ENCODE assay signal across 1 cellular context in genomic region chr1:201883786-201884185, GRCh38.
TF ChIP-seq lines count a peak whose summit lies in the region.

No MANE protein-coding gene starts in this region.

TF ChIP-seq in K562, 482 proteins besides CTCF, POLR2A, EP300 and RAD21 (continued from another document and continues in another):
- TF ChIP-seq ZNF584 (CRISPR knock-in tag; IDR thresholded peaks at IDR 0.05; ENCODE audit: low read depth) (peak; percentile 43; the same call in 1 of the 2 replicates), ZNF586 (CRISPR knock-in tag; conservative IDR thresholded peaks at IDR 0.05) (0 out of 2 replicates have a peak, but pooled peaks have one; percentile 42), XRCC5 (IDR thresholded peaks at IDR 0.05; ENCODE audit: low read depth, low read length) (0 out of 2 replicates have a peak, but pooled peaks have one; percentile 59), MAZ (CRISPR knock-in tag; conservative IDR thresholded peaks at IDR 0.05 in 1 of 2, IDR thresholded peaks at IDR 0.05 in 1 of 2) (peak in 1 of 2 experiments; percentile 48; a peak in 2 of 4 replicates), SMARCC2 (IDR thresholded peaks at IDR 0.05; ENCODE audit: low read depth) (peak; percentile 50; the same call in 1 of the 2 replicates), ZNF316 (IDR thresholded peaks at IDR 0.05) (peak; percentile 76), XRCC3 (IDR thresholded peaks at IDR 0.05) (no peak), GABPB1 (CRISPR knock-in tag; IDR thresholded peaks at IDR 0.05) (no peak), ZNF592 (IDR thresholded peaks at IDR 0.05) (peak; percentile 89; the same call in 1 of the 2 replicates), SMAD3 (CRISPR knock-in tag; conservative IDR thresholded peaks at IDR 0.05) (0 out of 2 replicates have a peak, but pooled peaks have one; percentile 66), TOE1 (IDR thresholded peaks at IDR 0.05; ENCODE audit: borderline replicate concordance) (no peak), TOE1 (CRISPR knock-in tag; IDR thresholded peaks at IDR 0.05; ENCODE audit: borderline replicate concordance, low read depth) (no peak), SRF (CRISPR knock-in tag; IDR thresholded peaks at IDR 0.05) (0 out of 4 replicates have a peak, but pooled peaks of 1 of the 2 experiments have one; percentile 46), NONO (IDR thresholded peaks at IDR 0.05; ENCODE audit: low read depth in 2 of 2, low read length in 1 of 2) (no peak), ZNF232 (CRISPR knock-in tag; IDR thresholded peaks at IDR 0.05) (no peak), GTF2E2 (tag; IDR thresholded peaks at IDR 0.05) (no peak), HMG20A (CRISPR knock-in tag; conservative IDR thresholded peaks at IDR 0.05) (0 out of 2 replicates have a peak, but pooled peaks have one; percentile 27), DPF2 (IDR thresholded peaks at IDR 0.05) (peak; percentile 63; the same call in 1 of the 2 replicates), ZBED1 (IDR thresholded peaks at IDR 0.05) (no peak), MTF1 (CRISPR knock-in tag; IDR thresholded peaks at IDR 0.05; ENCODE audit: borderline replicate concordance) (no peak), PYGO2 (tag; IDR thresholded peaks at IDR 0.05) (no peak), RBM15 (IDR thresholded peaks at IDR 0.05; ENCODE audit: insufficient read depth, low read length) (no peak), ATF3 (IDR thresholded peaks at IDR 0.05) (peak; percentile 87), ATF3 (CRISPR knock-in tag; conservative IDR thresholded peaks at IDR 0.05) (peak; percentile 68; the same call in 1 of the 2 replicates), ZBTB17 (CRISPR knock-in tag; IDR thresholded peaks at IDR 0.05) (peak; percentile 64), KLF6 (CRISPR knock-in tag; IDR thresholded peaks at IDR 0.05; ENCODE audit: borderline replicate concordance) (0 out of 2 replicates have a peak, but pooled peaks have one; percentile 52), MYC (IDR thresholded peaks at IDR 0.05; ENCODE audit: low read depth, low read length) (no peak), MYC (CRISPR knock-in tag; IDR thresholded peaks at IDR 0.05; ENCODE audit: borderline replicate concordance, low read depth) (no peak), L3MBTL2 (IDR thresholded peaks at IDR 0.05) (peak; percentile 23; the same call in 1 of the 2 replicates), ARID1B (IDR thresholded peaks at IDR 0.05) (peak; percentile 44), EHMT2 (IDR thresholded peaks at IDR 0.05) (0 out of 2 replicates have a peak, but pooled peaks have one; percentile 19), LEF1 (IDR thresholded peaks at IDR 0.05) (0 out of 2 replicates have a peak, but pooled peaks have one; percentile 25), ZNF764 (CRISPR knock-in tag; IDR thresholded peaks at IDR 0.05; ENCODE audit: low read depth) (no peak), SMARCE1 (IDR thresholded peaks at IDR 0.05) (peak; percentile 76), ZNF134 (CRISPR knock-in tag; conservative IDR thresholded peaks at IDR 0.05) (0 out of 2 replicates have a peak, but pooled peaks have one; percentile 42), HOXB6 (CRISPR knock-in tag; IDR thresholded peaks at IDR 0.05; ENCODE audit: borderline replicate concordance) (no peak), LARP7 (IDR thresholded peaks at IDR 0.05) (no peak), ZNF717 (CRISPR knock-in tag; IDR thresholded peaks at IDR 0.05) (no peak)
- TF ChIP-seq, protein P1, sequence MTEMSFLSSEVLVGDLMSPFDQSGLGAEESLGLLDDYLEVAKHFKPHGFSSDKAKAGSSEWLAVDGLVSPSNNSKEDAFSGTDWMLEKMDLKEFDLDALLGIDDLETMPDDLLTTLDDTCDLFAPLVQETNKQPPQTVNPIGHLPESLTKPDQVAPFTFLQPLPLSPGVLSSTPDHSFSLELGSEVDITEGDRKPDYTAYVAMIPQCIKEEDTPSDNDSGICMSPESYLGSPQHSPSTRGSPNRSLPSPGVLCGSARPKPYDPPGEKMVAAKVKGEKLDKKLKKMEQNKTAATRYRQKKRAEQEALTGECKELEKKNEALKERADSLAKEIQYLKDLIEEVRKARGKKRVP (CRISPR knock-in tag; IDR thresholded peaks at IDR 0.05) = peak; percentile 70
- TF ChIP-seq, protein P2, sequence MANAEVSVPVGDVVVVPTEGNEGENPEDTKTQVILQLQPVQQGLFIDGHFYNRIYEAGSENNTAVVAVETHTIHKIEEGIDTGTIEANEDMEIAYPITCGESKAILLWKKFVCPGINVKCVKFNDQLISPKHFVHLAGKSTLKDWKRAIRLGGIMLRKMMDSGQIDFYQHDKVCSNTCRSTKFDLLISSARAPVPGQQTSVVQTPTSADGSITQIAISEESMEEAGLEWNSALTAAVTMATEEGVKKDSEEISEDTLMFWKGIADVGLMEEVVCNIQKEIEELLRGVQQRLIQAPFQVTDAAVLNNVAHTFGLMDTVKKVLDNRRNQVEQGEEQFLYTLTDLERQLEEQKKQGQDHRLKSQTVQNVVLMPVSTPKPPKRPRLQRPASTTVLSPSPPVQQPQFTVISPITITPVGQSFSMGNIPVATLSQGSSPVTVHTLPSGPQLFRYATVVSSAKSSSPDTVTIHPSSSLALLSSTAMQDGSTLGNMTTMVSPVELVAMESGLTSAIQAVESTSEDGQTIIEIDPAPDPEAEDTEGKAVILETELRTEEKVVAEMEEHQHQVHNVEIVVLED (CRISPR knock-in tag; IDR thresholded peaks at IDR 0.05) = 0 out of 2 replicates have a peak, but pooled peaks have one; percentile 9
- TF ChIP-seq, protein P3, sequence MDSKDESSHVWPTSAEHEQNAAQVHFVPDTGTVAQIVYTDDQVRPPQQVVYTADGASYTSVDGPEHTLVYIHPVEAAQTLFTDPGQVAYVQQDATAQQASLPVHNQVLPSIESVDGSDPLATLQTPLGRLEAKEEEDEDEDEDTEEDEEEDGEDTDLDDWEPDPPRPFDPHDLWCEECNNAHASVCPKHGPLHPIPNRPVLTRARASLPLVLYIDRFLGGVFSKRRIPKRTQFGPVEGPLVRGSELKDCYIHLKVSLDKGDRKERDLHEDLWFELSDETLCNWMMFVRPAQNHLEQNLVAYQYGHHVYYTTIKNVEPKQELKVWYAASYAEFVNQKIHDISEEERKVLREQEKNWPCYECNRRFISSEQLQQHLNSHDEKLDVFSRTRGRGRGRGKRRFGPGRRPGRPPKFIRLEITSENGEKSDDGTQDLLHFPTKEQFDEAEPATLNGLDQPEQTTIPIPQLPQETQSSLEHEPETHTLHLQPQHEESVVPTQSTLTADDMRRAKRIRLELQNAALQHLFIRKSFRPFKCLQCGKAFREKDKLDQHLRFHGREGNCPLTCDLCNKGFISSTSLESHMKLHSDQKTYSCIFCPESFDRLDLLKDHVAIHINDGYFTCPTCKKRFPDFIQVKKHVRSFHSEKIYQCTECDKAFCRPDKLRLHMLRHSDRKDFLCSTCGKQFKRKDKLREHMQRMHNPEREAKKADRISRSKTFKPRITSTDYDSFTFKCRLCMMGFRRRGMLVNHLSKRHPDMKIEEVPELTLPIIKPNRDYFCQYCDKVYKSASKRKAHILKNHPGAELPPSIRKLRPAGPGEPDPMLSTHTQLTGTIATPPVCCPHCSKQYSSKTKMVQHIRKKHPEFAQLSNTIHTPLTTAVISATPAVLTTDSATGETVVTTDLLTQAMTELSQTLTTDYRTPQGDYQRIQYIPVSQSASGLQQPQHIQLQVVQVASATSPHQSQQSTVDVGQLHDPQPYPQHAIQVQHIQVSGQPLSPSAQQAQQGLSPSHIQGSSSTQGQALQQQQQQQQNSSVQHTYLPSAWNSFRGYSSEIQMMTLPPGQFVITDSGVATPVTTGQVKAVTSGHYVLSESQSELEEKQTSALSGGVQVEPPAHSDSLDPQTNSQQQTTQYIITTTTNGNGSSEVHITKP (IDR thresholded peaks at IDR 0.05; ENCODE audit: partially characterized antibody) = no peak
- TF ChIP-seq, protein P4, sequence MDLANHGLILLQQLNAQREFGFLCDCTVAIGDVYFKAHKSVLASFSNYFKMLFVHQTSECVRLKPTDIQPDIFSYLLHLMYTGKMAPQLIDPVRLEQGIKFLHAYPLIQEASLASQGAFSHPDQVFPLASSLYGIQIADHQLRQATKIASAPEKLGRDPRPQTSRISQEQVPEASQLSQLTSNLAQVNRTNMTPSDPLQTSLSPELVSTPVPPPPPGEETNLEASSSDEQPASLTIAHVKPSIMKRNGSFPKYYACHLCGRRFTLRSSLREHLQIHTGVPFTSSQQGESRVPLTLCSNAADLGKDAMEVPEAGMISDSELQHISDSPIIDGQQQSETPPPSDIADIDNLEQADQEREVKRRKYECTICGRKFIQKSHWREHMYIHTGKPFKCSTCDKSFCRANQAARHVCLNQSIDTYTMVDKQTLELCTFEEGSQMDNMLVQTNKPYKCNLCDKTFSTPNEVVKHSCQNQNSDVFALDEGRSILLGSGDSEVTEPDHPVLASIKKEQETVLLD (IDR thresholded peaks at IDR 0.05) = no peak
- TF ChIP-seq, protein P5, sequence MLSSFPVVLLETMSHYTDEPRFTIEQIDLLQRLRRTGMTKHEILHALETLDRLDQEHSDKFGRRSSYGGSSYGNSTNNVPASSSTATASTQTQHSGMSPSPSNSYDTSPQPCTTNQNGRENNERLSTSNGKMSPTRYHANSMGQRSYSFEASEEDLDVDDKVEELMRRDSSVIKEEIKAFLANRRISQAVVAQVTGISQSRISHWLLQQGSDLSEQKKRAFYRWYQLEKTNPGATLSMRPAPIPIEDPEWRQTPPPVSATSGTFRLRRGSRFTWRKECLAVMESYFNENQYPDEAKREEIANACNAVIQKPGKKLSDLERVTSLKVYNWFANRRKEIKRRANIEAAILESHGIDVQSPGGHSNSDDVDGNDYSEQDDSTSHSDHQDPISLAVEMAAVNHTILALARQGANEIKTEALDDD (IDR thresholded peaks at IDR 0.05) = peak; percentile 92
- TF ChIP-seq, protein P6, sequence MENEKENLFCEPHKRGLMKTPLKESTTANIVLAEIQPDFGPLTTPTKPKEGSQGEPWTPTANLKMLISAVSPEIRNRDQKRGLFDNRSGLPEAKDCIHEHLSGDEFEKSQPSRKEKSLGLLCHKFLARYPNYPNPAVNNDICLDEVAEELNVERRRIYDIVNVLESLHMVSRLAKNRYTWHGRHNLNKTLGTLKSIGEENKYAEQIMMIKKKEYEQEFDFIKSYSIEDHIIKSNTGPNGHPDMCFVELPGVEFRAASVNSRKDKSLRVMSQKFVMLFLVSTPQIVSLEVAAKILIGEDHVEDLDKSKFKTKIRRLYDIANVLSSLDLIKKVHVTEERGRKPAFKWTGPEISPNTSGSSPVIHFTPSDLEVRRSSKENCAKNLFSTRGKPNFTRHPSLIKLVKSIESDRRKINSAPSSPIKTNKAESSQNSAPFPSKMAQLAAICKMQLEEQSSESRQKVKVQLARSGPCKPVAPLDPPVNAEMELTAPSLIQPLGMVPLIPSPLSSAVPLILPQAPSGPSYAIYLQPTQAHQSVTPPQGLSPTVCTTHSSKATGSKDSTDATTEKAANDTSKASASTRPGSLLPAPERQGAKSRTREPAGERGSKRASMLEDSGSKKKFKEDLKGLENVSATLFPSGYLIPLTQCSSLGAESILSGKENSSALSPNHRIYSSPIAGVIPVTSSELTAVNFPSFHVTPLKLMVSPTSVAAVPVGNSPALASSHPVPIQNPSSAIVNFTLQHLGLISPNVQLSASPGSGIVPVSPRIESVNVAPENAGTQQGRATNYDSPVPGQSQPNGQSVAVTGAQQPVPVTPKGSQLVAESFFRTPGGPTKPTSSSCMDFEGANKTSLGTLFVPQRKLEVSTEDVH (IDR thresholded peaks at IDR 0.05; ENCODE audit: low read depth, partially characterized antibody) = peak; percentile 36
- TF ChIP-seq, protein P7, sequence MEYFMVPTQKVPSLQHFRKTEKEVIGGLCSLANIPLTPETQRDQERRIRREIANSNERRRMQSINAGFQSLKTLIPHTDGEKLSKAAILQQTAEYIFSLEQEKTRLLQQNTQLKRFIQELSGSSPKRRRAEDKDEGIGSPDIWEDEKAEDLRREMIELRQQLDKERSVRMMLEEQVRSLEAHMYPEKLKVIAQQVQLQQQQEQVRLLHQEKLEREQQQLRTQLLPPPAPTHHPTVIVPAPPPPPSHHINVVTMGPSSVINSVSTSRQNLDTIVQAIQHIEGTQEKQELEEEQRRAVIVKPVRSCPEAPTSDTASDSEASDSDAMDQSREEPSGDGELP (CRISPR knock-in tag; IDR thresholded peaks at IDR 0.05; ENCODE audit: borderline replicate concordance) = no peak
- TF ChIP-seq, protein P8, sequence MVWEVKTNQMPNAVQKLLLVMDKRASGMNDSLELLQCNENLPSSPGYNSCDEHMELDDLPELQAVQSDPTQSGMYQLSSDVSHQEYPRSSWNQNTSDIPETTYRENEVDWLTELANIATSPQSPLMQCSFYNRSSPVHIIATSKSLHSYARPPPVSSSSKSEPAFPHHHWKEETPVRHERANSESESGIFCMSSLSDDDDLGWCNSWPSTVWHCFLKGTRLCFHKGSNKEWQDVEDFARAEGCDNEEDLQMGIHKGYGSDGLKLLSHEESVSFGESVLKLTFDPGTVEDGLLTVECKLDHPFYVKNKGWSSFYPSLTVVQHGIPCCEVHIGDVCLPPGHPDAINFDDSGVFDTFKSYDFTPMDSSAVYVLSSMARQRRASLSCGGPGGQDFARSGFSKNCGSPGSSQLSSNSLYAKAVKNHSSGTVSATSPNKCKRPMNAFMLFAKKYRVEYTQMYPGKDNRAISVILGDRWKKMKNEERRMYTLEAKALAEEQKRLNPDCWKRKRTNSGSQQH (CRISPR knock-in tag; IDR thresholded peaks at IDR 0.05) = no peak
